ENCODE assay signal across 22 cellular contexts in genomic region chr22:38823637-38824036, GRCh38. TPM values are rescaled to one million over a fixed set of nuclear protein-coding genes. Genes with fewer than 3 reads are reported as not detected.
A peak's percentile ranks its signal among the peaks of the same experiment; 100 is the strongest.
DNase-seq lines count a peak whose midpoint lies in the region; ATAC-seq, FAIRE-seq and TF ChIP-seq lines count a peak whose summit lies in the region.
"Had no signal": no experiment of that assay in that cellular context is flagged by ENCODE, and none has a peak within 500 bp of the region (broad histone marks: within the 10 kb centered on the region; RNA-seq: fewer than 3 reads in every experiment).

No MANE protein-coding gene starts in this region.

- TF ChIP-seq POLR2A in sigmoid colon (IDR thresholded peaks at IDR 0.05), result no peak

- no peaks in the 10 kb centered on the region for H3K36me3 Mint-ChIP-seq in neural progenitor cell
- no peaks in the 10 kb centered on the region for H3K36me3 Mint-ChIP-seq in activated T-helper 17 cell treated with anti-CD3 and anti-CD28 coated beads, Interleukin-2, amount 50 U/mL, for 72 hours (ENCODE audit: low read depth)
- H3K36me3 Mint-ChIP-seq: CD14-positive monocyte; CD8-positive, alpha-beta T cell had no signal

- intact Hi-C loops in sigmoid colon (cut with DNase I), result no loop called here

- H3K27ac Mint-ChIP-seq in neural progenitor cell, result no peak overlapping the region
- no peak overlapping the region for H3K27ac Mint-ChIP-seq in activated T-helper 17 cell treated with anti-CD3 and anti-CD28 coated beads, Interleukin-2, amount 50 U/mL, for 72 hours
- H3K27ac Mint-ChIP-seq: CD14-positive monocyte; CD4-positive, CD25-positive, alpha-beta regulatory T cell; CD8-positive, alpha-beta T cell had no signal

- H3K9ac ChIP-seq in neural progenitor cell, result no peak overlapping the region
- H3K9ac ChIP-seq: BLaER1 had no signal

- 82 to 86% methylated on average over 2 of the region's 2 CpGs for WGBS in sigmoid colon, 2 donors

- no peak for TF ChIP-seq EP300 in sigmoid colon (IDR thresholded peaks at IDR 0.05)

- no peak overlapping the region for H3K4me2 ChIP-seq in neural progenitor cell
- H3K4me2 ChIP-seq: BLaER1 had no signal

- H3K4me3 ChIP-seq in bronchial epithelial cell (ENCODE audit: low read depth, low read length) (no peak overlapping the region), neural progenitor cell (no peak overlapping the region), sigmoid colon (no peak overlapping the region)
- H3K4me3 ChIP-seq: BLaER1 had no signal

- H3K27me3 Mint-ChIP-seq in neural progenitor cell (ENCODE audit: insufficient read depth, low read depth), result peaks cover 18% of the 10 kb centered on the region
- no peaks in the 10 kb centered on the region for H3K27me3 Mint-ChIP-seq in activated T-helper 17 cell treated with anti-CD3 and anti-CD28 coated beads, Interleukin-2, amount 50 U/mL, for 72 hours

- H3K4me1 Mint-ChIP-seq in neural progenitor cell, result peaks cover 16% of the 10 kb centered on the region
- no peaks in the 10 kb centered on the region for H3K4me1 Mint-ChIP-seq in activated T-helper 17 cell treated with anti-CD3 and anti-CD28 coated beads, Interleukin-2, amount 50 U/mL, for 72 hours
- H3K4me1 Mint-ChIP-seq: CD14-positive monocyte had no signal

- peak; percentile 13 for FAIRE-seq in bronchial epithelial cell (lab: Jason Lieb, UNC)
- FAIRE-seq: A204.1, D721Med, G401.6, GM12891, GM19239 had no signal

- no peak overlapping the region for H2AFZ ChIP-seq in neural progenitor cell (replicated peaks)

- H3K4me1 ChIP-seq in neural progenitor cell (no peaks in the 10 kb centered on the region), sigmoid colon (no peaks in the 10 kb centered on the region), foreskin keratinocyte (no peaks in the 10 kb centered on the region)
- H3K4me1 ChIP-seq: BE2C, Caco-2 had no signal

- no peak for DNase-seq in bronchial epithelial cell (ENCODE audit: low read depth)
- no peak for DNase-seq in neural progenitor cell (ENCODE audit: low spot score)
- peak; percentile 21 for DNase-seq in sigmoid colon
- no peak for DNase-seq in hypothalamus (lab: John Stamatoyannopoulos, UW)
- DNase-seq in foreskin keratinocyte, result no peak
- DNase-seq: 8988T; ACHN; BE2C; Caco-2; Calu3; CD4-positive, CD25-positive, alpha-beta regulatory T cell; CD8-positive, alpha-beta T cell; DMS79 treated with DMSO at 0.1 percent for 48 hours; GF-D8 had no signal

- H3K4me3 Mint-ChIP-seq in neural progenitor cell, result peak overlapping the region; percentile 30
- H3K4me3 Mint-ChIP-seq in activated T-helper 17 cell treated with anti-CD3 and anti-CD28 coated beads, Interleukin-2, amount 50 U/mL, for 72 hours, result no peak overlapping the region
- H3K4me3 Mint-ChIP-seq: CD14-positive monocyte; CD4-positive, CD25-positive, alpha-beta regulatory T cell; CD8-positive, alpha-beta T cell had no signal

- TF ChIP-seq CTCF in bronchial epithelial cell (IDR thresholded peaks at IDR 0.05; ENCODE audit: insufficient read depth, low read length, severe bottlenecking), result no peak
- TF ChIP-seq CTCF in neural progenitor cell (IDR thresholded peaks at IDR 0.05), result no peak
- no peak for TF ChIP-seq CTCF in sigmoid colon (IDR thresholded peaks at IDR 0.05)
- TF ChIP-seq CTCF in foreskin keratinocyte (conservative IDR thresholded peaks at IDR 0.05), result no peak

- no peaks in the 10 kb centered on the region for H3K9me3 Mint-ChIP-seq in neural progenitor cell
- H3K9me3 Mint-ChIP-seq in activated T-helper 17 cell treated with anti-CD3 and anti-CD28 coated beads, Interleukin-2, amount 50 U/mL, for 72 hours, result no peaks in the 10 kb centered on the region
- H3K9me3 Mint-ChIP-seq: CD8-positive, alpha-beta T cell had no signal

- no peaks in the 10 kb centered on the region for H3K9me3 ChIP-seq in neural progenitor cell (ENCODE audit: low read depth)
- no peaks in the 10 kb centered on the region for H3K9me3 ChIP-seq in sigmoid colon
- H3K9me3 ChIP-seq: BE2C, BLaER1, Caco-2 had no signal

- peaks cover 15% of the 10 kb centered on the region for H4K20me1 ChIP-seq in neural progenitor cell (ENCODE audit: low read depth)

- H3K79me2 ChIP-seq in neural progenitor cell (ENCODE audit: low read depth), result no peaks in the 10 kb centered on the region

- no peak overlapping the region for H3K27ac ChIP-seq in neural progenitor cell
- H3K27ac ChIP-seq in sigmoid colon, result no peak overlapping the region
- H3K27ac ChIP-seq in foreskin keratinocyte, result no peak overlapping the region
- H3K27ac ChIP-seq: BLaER1 had no signal

- H3K36me3 ChIP-seq in bronchial epithelial cell (ENCODE audit: control insufficient read depth, insufficient read depth, low read length) (no peaks in the 10 kb centered on the region), neural progenitor cell (no peaks in the 10 kb centered on the region), sigmoid colon (no peaks in the 10 kb centered on the region)
- H3K36me3 ChIP-seq: BE2C, BLaER1 had no signal

- no peaks in the 10 kb centered on the region for H3F3A ChIP-seq in neural progenitor cell (ENCODE audit: low read depth)

- H3K27me3 ChIP-seq in bronchial epithelial cell (ENCODE audit: control insufficient read depth, insufficient read depth, low read length) (peaks cover 2% of the 10 kb centered on the region), neural progenitor cell (peaks cover 3% of the 10 kb centered on the region), sigmoid colon (no peaks in the 10 kb centered on the region), foreskin keratinocyte (no peaks in the 10 kb centered on the region)
- H3K27me3 ChIP-seq: BE2C, BLaER1 had no signal

- no peak for ATAC-seq in activated T-helper 17 cell treated with anti-CD3 and anti-CD28 coated beads, Interleukin-2, amount 50 U/mL, for 72 hours (replicated peaks)
- ATAC-seq in foreskin keratinocyte, result no peak

RNA-seq across cellular contexts. Expression of gene NPTXR, which starts 20.2 kb away (rescaled TPM):
- total RNA-seq in bronchial epithelial cell (under 0.01 TPM in 2 replicates), neural progenitor cell (ENCODE audit: low replicate concordance) (0.99 and 2.5 TPM in 2 replicates), sigmoid colon (10 to 100 TPM in 1 of 4 donors, 1 to 10 TPM in 3; 3.9 to 14.4 (median 5.3) TPM), foreskin keratinocyte (0.04 and 0.07 TPM in 2 replicates)
- polyA plus RNA-seq in sigmoid colon (1 to 10 TPM in 1 of 3 donors, under 1 TPM in 1, not detected in 1; under 0.01 to 2.9 TPM), foreskin keratinocyte (0.03 and 0.06 TPM in 2 replicates)
- total RNA-seq in activated T-helper 17 cell treated with anti-CD3 and anti-CD28 coated beads, Interleukin-2, amount 50 U/mL, for 72 hours, result under 1 TPM; 0.77 to 0.82 TPM
- polyA plus RNA-seq: CD14-positive monocyte had no signal

RNA-seq across cellular contexts. Expression of gene DNAL4, which starts 29.7 kb away (rescaled TPM):
- total RNA-seq in bronchial epithelial cell (32.6 and 44.3 TPM in 2 replicates), neural progenitor cell (ENCODE audit: low replicate concordance) (10.7 and 24.3 TPM in 2 replicates), sigmoid colon (10 to 100 TPM in 3 of 4 donors, 1 to 10 TPM in 1; 7.9 to 15.0 (median 11.5) TPM), foreskin keratinocyte (14.0 and 16.3 TPM in 2 replicates)
- polyA plus RNA-seq in sigmoid colon (10 to 100 TPM; 18.7 to 25.8 (median 23.8) TPM), foreskin keratinocyte (16.7 and 18.8 TPM in 2 replicates)
- total RNA-seq in activated T-helper 17 cell treated with anti-CD3 and anti-CD28 coated beads, Interleukin-2, amount 50 U/mL, for 72 hours, result 1 to 10 TPM; 5.0 to 5.2 TPM

RNA-seq across cellular contexts. Expression of gene CBX6, which starts 48.4 kb away (rescaled TPM):
- total RNA-seq in bronchial epithelial cell (6.8 and 8.4 TPM in 2 replicates), neural progenitor cell (ENCODE audit: low replicate concordance) (14.0 and 29.7 TPM in 2 replicates), sigmoid colon (10 to 100 TPM; 47.2 to 90.6 (median 59.3) TPM), foreskin keratinocyte (23.2 and 32.7 TPM in 2 replicates)
- polyA plus RNA-seq in sigmoid colon (10 to 100 TPM in 1 of 3 donors, 1 to 10 TPM in 2; 4.2 to 23.8 (median 5.1) TPM), foreskin keratinocyte (8.5 and 11.4 TPM in 2 replicates)
- 10 to 100 TPM; 60.1 to 62.9 TPM for total RNA-seq in activated T-helper 17 cell treated with anti-CD3 and anti-CD28 coated beads, Interleukin-2, amount 50 U/mL, for 72 hours
